21 cellular contexts compared by ENCODE assay signal in the genomic region with DNA sequence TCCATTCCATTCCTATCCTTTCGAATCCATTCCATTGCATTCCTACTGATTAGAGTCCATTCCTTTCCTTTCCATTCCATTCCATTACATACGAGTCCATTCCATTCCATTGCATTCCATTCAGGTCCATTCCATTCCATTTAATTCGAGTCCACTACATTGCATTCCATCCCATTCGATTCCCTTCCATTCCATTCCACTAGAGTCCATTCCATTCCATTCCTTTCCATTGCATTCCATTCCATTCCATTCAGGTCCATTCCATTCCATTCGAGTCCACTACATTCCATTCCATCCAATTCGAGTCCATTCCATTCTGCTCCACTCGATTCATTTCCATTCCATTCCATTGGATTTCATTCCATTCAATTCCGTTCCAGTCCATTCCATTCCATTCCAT.
"Had no signal": no experiment of that assay in that cellular context is flagged by ENCODE, and none has a peak within 500 bp of the region (broad histone marks: within the 10 kb centered on the region; RNA-seq: fewer than 3 reads in every experiment).

No MANE protein-coding gene starts in this region.

- ATAC-seq: Panc1, PC-3 had no signal

- H3K4me2 ChIP-seq: SK-N-SH had no signal

- H3K9ac ChIP-seq: SK-N-SH had no signal

- H3K27ac ChIP-seq: RWPE1 had no signal

- DNase-seq: Karpas-422, KG1, MM.1S, NCI-H1092 treated with DMSO at 0.1 percent for 48 hours, NCI-H1436, NCI-H187, NCI-H2029, NCI-H2081 treated with DMSO at 0.1 percent for 48 hours, NCI-H2171, NCI-H226, NCI-H446, NCI-H510A, NCI-H524 treated with DMSO at 0.1 percent for 48 hours, NCI-H69, NCI-H774, PC-3, SHP77, SK-N-SH, SW 1271 had no signal
